In the genomic region with DNA sequence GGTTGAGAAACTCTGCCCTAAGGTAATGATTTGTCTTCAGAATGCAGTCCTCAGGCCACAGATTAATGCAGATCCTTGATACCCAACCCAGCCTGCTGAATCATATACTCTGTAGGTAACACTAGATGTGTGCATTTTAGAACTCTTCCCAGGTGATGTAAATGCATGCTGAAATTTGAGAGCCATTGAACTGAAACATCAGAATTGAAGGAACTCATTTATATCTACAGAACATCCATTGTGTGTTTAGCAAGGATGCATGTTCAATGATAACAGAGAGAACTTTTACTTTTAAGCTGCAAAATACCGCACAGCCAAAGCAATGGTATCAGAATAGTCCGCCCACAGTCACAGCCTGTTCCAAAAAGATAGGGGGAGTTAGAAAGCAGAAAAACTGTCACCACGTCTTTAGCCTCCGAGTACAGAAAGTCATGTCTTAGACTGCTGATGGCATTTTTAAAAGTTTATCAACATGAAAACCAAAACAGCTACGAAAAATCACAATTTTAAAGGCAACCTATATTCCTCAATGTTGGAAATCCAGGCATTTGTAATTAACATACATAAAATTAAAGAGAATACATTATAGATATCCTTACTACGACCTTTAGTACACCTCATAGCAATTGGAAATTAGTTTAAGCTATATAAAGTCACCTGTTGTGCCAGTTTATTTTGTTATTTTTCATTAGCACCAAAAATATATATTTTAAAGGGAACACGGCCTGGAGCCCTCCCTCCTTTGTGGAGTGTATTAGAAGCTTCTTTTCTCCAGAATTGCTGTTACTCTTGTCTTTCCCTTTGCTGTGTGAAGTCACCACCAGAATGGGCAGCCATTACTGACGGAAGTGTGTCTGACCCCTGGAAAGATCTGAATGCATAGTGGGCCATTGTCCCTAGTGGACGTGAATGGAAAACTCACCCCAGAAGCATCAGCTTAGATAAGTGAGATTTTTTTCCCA, we compare ENCODE assay signal across 17 cellular contexts.
DNase-seq lines count a peak whose midpoint lies in the region; ATAC-seq, FAIRE-seq and TF ChIP-seq lines count a peak whose summit lies in the region.
"Had no signal": no experiment of that assay in that cellular context is flagged by ENCODE, and none has a peak within 500 bp of the region (broad histone marks: within the 10 kb centered on the region; RNA-seq: fewer than 3 reads in every experiment).

No MANE protein-coding gene starts in this region.

- no peak overlapping the region for H3K4me3 ChIP-seq in AG04450 (ENCODE audit: low read depth, low read length)
- H3K4me3 ChIP-seq in HepG2 (replicated peaks in 1 of 3; ENCODE audit: insufficient read depth in 1 of 3, low read depth in 2 of 3, low read length in 3 of 3) = no peak overlapping the region

- 19% methylated on average over 9 of the region's 9 CpGs for WGBS in HepG2 (ENCODE audit: low lambda C conversion rate)

- intact Hi-C loops in HepG2 (cut with micrococcal nuclease; ENCODE audit: unreplicated experiment) = no loop called here

- no peaks in the 10 kb centered on the region for H4K20me1 ChIP-seq in HepG2 (ENCODE audit: insufficient read depth, low read length)

- H3K79me2 ChIP-seq in HepG2 (ENCODE audit: insufficient read depth, low read length) = no peaks in the 10 kb centered on the region

- CTCF ChIA-PET in AG04450 (lab: Charles Lee) (interaction anchor here (0.9 to 1.3 kb wide), 2 partner anchors 13 to 31 kb away, joined by 3 to 5 read pairs; no protein-coding TSS in a partner anchor), HepG2 (lab: Yijun Ruan, JAX; ENCODE audit: low intra/inter-chr PET ratio, low total read pairs) (no interaction called here)

- in situ Hi-C loops in HepG2 (cut with HindIII; ENCODE audit: extremely low pct_ligation_motif_present, low pct_unique_long_range_greater_than_20kb) = no loop called here

- H3K36me3 ChIP-seq in HepG2 (replicated peaks in 1 of 2; ENCODE audit: control insufficient read depth in 1 of 2, insufficient read depth in 2 of 2, low read length in 2 of 2) = no peaks in the 10 kb centered on the region

- H3K27ac ChIP-seq in AG04450 (ENCODE audit: low read depth, low read length) (no peak overlapping the region), caudate nucleus (ENCODE audit: low read depth, low read length) (peak overlapping the region; percentile 78), HepG2 (ENCODE audit: extremely low read length, insufficient read depth, low read length) (no peak overlapping the region)
- H3K27ac ChIP-seq: KMS-11 had no signal

- POLR2A ChIA-PET in AG04450 (lab: Yijun Ruan, JAX) = no interaction called here
- POLR2A ChIA-PET in HepG2 (lab: Yijun Ruan, JAX) = no interaction called here

- peak; percentile 49; the same call in 2 of the 3 replicates for ATAC-seq in HepG2
- ATAC-seq in HG03280 (IDR thresholded peaks at IDR 0.05; ENCODE audit: unreplicated experiment) = no peak
- ATAC-seq: activated CD8-positive, alpha-beta T cell treated with anti-CD3 and anti-CD28 coated beads, Interleukin-2, amount 10 ng/mL, durations not matched to agents 7 days and 5 days; naive thymus-derived CD8-positive, alpha-beta T cell; T-helper 17 cell had no signal

- no peak for TF ChIP-seq RAD21 in HepG2 (CRISPR knock-in tag; IDR thresholded peaks at IDR 0.05)

- TF ChIP-seq EP300 in HepG2 (IDR thresholded peaks at IDR 0.05; ENCODE audit: low read depth in 2 of 2, low read length in 2 of 2) = no peak
- TF ChIP-seq EP300 in HepG2 (CRISPR knock-in tag; IDR thresholded peaks at IDR 0.05; ENCODE audit: borderline replicate concordance) = no peak

- H3K4me2 ChIP-seq in HepG2 (ENCODE audit: low read depth, low read length) = no peak overlapping the region
- H3K4me2 ChIP-seq: KMS-11 had no signal

- no peak overlapping the region for H2AFZ ChIP-seq in HepG2 (ENCODE audit: low read length)

- no peaks in the 10 kb centered on the region for H3K4me1 ChIP-seq in HepG2 (ENCODE audit: insufficient read depth, low read length)

- BruUV-seq in HepG2 (replicated peaks; lab: Mats Ljungman, UMichigan) = no TSS peak

- no peak for TF ChIP-seq POLR2A in HepG2 (IDR thresholded peaks at IDR 0.05; ENCODE audit: insufficient read depth in 1 of 2, low read depth in 2 of 2, low read length in 2 of 2)

- DNase-seq in AG04450 (ENCODE audit: low read depth, low spot score) = no peak
- peak in 74 of 76 experiments; percentile 22 to 93 (median 75) for DNase-seq in HUDEP-2 (lab: John Stamatoyannopoulos, UW; ENCODE audit: unreplicated experiment in 76 of 76)
- DNase-seq in caudate nucleus (lab: John Stamatoyannopoulos, UW) = peak in 24 of 61 donors; percentile 4 to 86 (median 21)
- DNase-seq in HepG2 (ENCODE audit: low spot score) = no peak
- no peak for DNase-seq in KG1 (lab: John Stamatoyannopoulos, UW)
- no peak for DNase-seq in SKM-1 treated with dmso at 0.1 percent for 144 hours (lab: John Stamatoyannopoulos, UW; ENCODE audit: unreplicated experiment)
- DNase-seq in AG08395 (ENCODE audit: low spot score) = no peak
- DNase-seq: activated CD8-positive, alpha-beta T cell treated with anti-CD3 and anti-CD28 coated beads, Interleukin-2, amount 10 ng/mL, durations not matched to agents 7 days and 5 days; activated naive CD4-positive, alpha-beta T cell treated with Interleukin-2 at 50 U/mL for 16 hours; naive thymus-derived CD8-positive, alpha-beta T cell; NCI-H2081; stimulated activated CD4-positive, alpha-beta T cell treated with anti-CD3 and anti-CD28 coated beads, Interleukin-12 subunit alpha, Interleukin-12 subunit beta, amount 100 ng/mL, for 4 hours; T-helper 17 cell had no signal

- H3K9me3 ChIP-seq in AG04450 (ENCODE audit: control insufficient read depth, insufficient read depth, low read length) (no peaks in the 10 kb centered on the region), HepG2 (ENCODE audit: low read length) (no peaks in the 10 kb centered on the region)

- H3K27me3 ChIP-seq in AG04450 (ENCODE audit: control insufficient read depth, insufficient read depth, low read length) = peaks cover 3% of the 10 kb centered on the region
- H3K27me3 ChIP-seq in HepG2 (ENCODE audit: control insufficient read depth in 1 of 2, insufficient read depth in 2 of 2, low read length in 2 of 2) = peaks cover 0 to 6% of the 10 kb centered on the region in 2 experiments; a peak in 1 of 5 replicates

- FAIRE-seq in HepG2 (lab: Jason Lieb, UNC) = no peak
- FAIRE-seq: G401.6, islet of Langerhans had no signal

- peak; percentile 31 for TF ChIP-seq CTCF in AG04450 (IDR thresholded peaks at IDR 0.05; ENCODE audit: low read depth, low read length)
- TF ChIP-seq CTCF in HepG2 (CRISPR knock-in tag; IDR thresholded peaks at IDR 0.05) = no peak

- H3K9ac ChIP-seq in HepG2 (ENCODE audit: insufficient read depth, low read depth, low read length) = no peak overlapping the region
- H3K9ac ChIP-seq: KMS-11 had no signal

TF ChIP-seq in HepG2, 621 proteins besides CTCF, POLR2A, EP300 and RAD21:
- TF ChIP-seq NFATC3 (CRISPR knock-in tag; IDR thresholded peaks at IDR 0.05) (no peak), ZNF564 (CRISPR knock-in tag; IDR thresholded peaks at IDR 0.05) (no peak), YEATS4 (CRISPR knock-in tag; IDR thresholded peaks at IDR 0.05; ENCODE audit: borderline replicate concordance) (no peak), ZNF569 (CRISPR knock-in tag; IDR thresholded peaks at IDR 0.05; ENCODE audit: borderline replicate concordance) (no peak), ZNF225 (CRISPR knock-in tag; IDR thresholded peaks at IDR 0.05) (no peak)
- TF ChIP-seq, protein P1, sequence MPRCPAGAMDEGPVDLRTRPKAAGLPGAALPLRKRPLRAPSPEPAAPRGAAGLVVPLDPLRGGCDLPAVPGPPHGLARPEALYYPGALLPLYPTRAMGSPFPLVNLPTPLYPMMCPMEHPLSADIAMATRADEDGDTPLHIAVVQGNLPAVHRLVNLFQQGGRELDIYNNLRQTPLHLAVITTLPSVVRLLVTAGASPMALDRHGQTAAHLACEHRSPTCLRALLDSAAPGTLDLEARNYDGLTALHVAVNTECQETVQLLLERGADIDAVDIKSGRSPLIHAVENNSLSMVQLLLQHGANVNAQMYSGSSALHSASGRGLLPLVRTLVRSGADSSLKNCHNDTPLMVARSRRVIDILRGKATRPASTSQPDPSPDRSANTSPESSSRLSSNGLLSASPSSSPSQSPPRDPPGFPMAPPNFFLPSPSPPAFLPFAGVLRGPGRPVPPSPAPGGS (CRISPR knock-in tag; IDR thresholded peaks at IDR 0.05) = no peak
- TF ChIP-seq, protein P2, sequence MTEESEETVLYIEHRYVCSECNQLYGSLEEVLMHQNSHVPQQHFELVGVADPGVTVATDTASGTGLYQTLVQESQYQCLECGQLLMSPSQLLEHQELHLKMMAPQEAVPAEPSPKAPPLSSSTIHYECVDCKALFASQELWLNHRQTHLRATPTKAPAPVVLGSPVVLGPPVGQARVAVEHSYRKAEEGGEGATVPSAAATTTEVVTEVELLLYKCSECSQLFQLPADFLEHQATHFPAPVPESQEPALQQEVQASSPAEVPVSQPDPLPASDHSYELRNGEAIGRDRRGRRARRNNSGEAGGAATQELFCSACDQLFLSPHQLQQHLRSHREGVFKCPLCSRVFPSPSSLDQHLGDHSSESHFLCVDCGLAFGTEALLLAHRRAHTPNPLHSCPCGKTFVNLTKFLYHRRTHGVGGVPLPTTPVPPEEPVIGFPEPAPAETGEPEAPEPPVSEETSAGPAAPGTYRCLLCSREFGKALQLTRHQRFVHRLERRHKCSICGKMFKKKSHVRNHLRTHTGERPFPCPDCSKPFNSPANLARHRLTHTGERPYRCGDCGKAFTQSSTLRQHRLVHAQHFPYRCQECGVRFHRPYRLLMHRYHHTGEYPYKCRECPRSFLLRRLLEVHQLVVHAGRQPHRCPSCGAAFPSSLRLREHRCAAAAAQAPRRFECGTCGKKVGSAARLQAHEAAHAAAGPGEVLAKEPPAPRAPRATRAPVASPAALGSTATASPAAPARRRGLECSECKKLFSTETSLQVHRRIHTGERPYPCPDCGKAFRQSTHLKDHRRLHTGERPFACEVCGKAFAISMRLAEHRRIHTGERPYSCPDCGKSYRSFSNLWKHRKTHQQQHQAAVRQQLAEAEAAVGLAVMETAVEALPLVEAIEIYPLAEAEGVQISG (CRISPR knock-in tag; IDR thresholded peaks at IDR 0.05) = no peak

Comparison
In these comparisons a context has a peak if more than half of its experiments do, and no peak if none do; other contexts are left out.
1. DNase-seq: peak in HUDEP-2 (74 of 76); none in AG04450 (single experiment), HepG2 (single experiment), KG1 (single experiment), SKM-1 treated with dmso at 0.1 percent for 144 hours (single experiment) and AG08395 (single experiment).